In the genomic region with DNA sequence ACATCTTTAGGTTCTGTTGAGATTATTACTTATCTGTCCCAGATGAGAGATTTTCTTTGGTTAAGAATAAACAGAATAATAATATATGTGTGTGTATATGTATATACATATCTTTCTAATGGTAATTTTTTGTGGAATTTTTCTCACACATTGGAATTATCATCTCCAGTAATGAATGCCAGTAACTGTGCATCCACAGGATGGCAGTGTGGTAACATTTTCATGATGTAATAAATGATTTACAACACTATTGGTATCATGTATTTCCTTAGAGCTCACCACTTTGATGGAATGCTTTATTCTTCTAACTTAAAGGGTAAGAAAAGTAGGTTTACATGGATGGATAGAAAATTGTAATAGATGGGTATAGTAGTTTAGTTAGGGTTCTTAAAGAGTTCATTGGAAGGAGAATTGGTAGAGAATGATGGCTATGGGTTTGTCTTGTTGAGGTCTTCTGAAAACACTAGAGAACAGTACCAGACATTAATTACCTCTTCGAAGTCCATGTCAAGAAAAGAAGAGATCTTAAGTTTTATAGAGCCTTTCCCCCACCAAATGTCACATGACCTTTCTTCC, we compare ENCODE assay signal across 8 cellular contexts.
DNase-seq lines count a peak whose midpoint lies in the region; ATAC-seq, FAIRE-seq and TF ChIP-seq lines count a peak whose summit lies in the region.

No MANE protein-coding gene starts in this region.

- H3K9me3 Mint-ChIP-seq in activated T-cell treated with anti-CD3 and anti-CD28 coated beads, Interleukin-2, amount 50 U/mL, for 4 hours, result peaks cover 17% of the 10 kb centered on the region

- H3K36me3 Mint-ChIP-seq in activated T-cell treated with anti-CD3 and anti-CD28 coated beads, Interleukin-2, amount 50 U/mL, for 4 hours (ENCODE audit: insufficient read depth), result peaks cover 47% of the 10 kb centered on the region

- peaks cover 62% of the 10 kb centered on the region for H3K4me1 Mint-ChIP-seq in activated T-cell treated with anti-CD3 and anti-CD28 coated beads, Interleukin-2, amount 50 U/mL, for 4 hours (ENCODE audit: low read depth)

- FAIRE-seq in endometrium (lab: Jason Lieb, UNC), result peak; percentile 50

- H3K27me3 Mint-ChIP-seq in activated T-cell treated with anti-CD3 and anti-CD28 coated beads, Interleukin-2, amount 50 U/mL, for 4 hours (ENCODE audit: low read depth), result no peaks in the 10 kb centered on the region

- no peak overlapping the region for H3K4me2 ChIP-seq in osteoblast (ENCODE audit: insufficient read depth, low read length)

- H4K20me1 ChIP-seq in osteoblast (ENCODE audit: insufficient read depth, low read length), result peaks cover 5% of the 10 kb centered on the region

- in situ Hi-C loops in G401 (cut with HindIII; ENCODE audit: low sequenced_read_pairs), result no loop called here

- peak; percentile 24 for DNase-seq in G401 (ENCODE audit: low spot score)
- peak; percentile 29 to 62 for DNase-seq in NCI-H526 (lab: John Stamatoyannopoulos, UW)
- DNase-seq in osteoblast (ENCODE audit: insufficient read length, low spot score, missing footprints), result peak; percentile 27
- no peak for DNase-seq in activated T-cell treated with anti-CD3 and anti-CD28 coated beads, Interleukin-2, amount 50 U/mL, for 4 hours
- no peak for DNase-seq in NCI-H1930 (lab: John Stamatoyannopoulos, UW)

- H3K9me3 ChIP-seq in osteoblast (ENCODE audit: low read depth, low read length), result no peaks in the 10 kb centered on the region

- no peak overlapping the region for H3K4me3 Mint-ChIP-seq in activated T-cell treated with anti-CD3 and anti-CD28 coated beads, Interleukin-2, amount 50 U/mL, for 4 hours

- no peak overlapping the region for H3K27ac ChIP-seq in osteoblast (ENCODE audit: low read depth, low read length)

- H3K27me3 ChIP-seq in osteoblast (ENCODE audit: insufficient read depth, low read length), result no peaks in the 10 kb centered on the region

- H2AFZ ChIP-seq in osteoblast (ENCODE audit: low read length), result no peak overlapping the region

- no peaks in the 10 kb centered on the region for H3K36me3 ChIP-seq in osteoblast (ENCODE audit: insufficient read depth, low read length)

- ATAC-seq in activated T-cell treated with anti-CD3 and anti-CD28 coated beads, Interleukin-2, amount 50 U/mL, for 4 hours, result no peak
- ATAC-seq in HG02885 (IDR thresholded peaks at IDR 0.05; ENCODE audit: poor library complexity, unreplicated experiment) (no peak), HG03520 (IDR thresholded peaks at IDR 0.05; ENCODE audit: unreplicated experiment) (no peak)

- H3K4me3 ChIP-seq in osteoblast (ENCODE audit: insufficient read depth, low read length), result no peak overlapping the region

- H3K4me1 ChIP-seq in osteoblast (ENCODE audit: insufficient read depth, low read length), result no peaks in the 10 kb centered on the region

- peaks cover 5% of the 10 kb centered on the region for H3K79me2 ChIP-seq in osteoblast (ENCODE audit: insufficient read depth, low read length)

- peak; percentile 64 for TF ChIP-seq CTCF in osteoblast (IDR thresholded peaks at IDR 0.05; ENCODE audit: extremely low read depth, low read depth, low read length)

Comparison
In these comparisons a context has a peak if more than half of its experiments do, and no peak if none do; other contexts are left out.
1. DNase-seq: peak in G401 (single experiment), NCI-H526 (2 of 2) and osteoblast (single experiment); none in activated T-cell treated with anti-CD3 and anti-CD28 coated beads, Interleukin-2, amount 50 U/mL, for 4 hours (single experiment) and NCI-H1930 (0 of 2).